10 cellular contexts compared by ENCODE assay signal in the genomic region with DNA sequence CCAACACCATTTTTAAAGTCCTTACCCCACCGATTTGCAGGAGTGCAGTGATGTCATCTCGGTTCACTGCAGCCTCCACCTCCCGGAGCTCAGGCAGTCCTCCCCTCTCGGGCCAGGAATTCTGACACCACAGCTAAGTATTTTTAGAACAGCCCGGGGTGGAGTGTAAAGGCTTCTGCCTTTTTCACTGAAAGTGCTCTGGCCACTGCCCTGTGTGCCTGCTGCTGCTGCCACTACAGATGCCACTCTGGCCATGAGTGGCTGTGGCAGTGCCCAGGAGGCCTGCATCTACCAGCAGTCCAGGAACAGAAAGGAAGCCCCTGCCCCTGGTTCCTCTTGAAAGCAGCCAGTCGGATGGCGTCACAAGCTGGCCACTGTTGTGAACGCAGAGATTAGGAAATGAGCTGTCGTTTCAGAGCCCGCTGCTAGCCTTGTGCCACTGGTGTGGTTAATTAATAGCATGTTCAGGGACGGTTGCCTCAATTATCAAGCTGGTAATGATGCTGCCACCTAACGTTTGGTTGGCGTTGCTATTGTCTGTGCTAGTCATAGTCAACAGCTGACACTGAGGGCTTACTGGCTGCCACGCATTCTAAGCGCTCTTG. TPM values are rescaled to one million over a fixed set of nuclear protein-coding genes. Genes with fewer than 3 reads are reported as not detected.
DNase-seq lines count a peak whose midpoint lies in the region; ATAC-seq and TF ChIP-seq lines count a peak whose summit lies in the region.
"Had no signal": no experiment of that assay in that cellular context is flagged by ENCODE, and none has a peak within 500 bp of the region (broad histone marks: within the 10 kb centered on the region; RNA-seq: fewer than 3 reads in every experiment).

No MANE protein-coding gene starts in this region.

- peak overlapping the region; percentile 93 to 99 (median 97) for H3K27ac Mint-ChIP-seq in CD14-positive monocyte

- H3K36me3 ChIP-seq in liver (ENCODE audit: control insufficient read depth in 4 of 4, insufficient read depth in 3 of 4, low read depth in 1 of 4, low read length in 3 of 4), result peaks cover 0 to 20% (median 13%) of the 10 kb centered on the region in 4 donors

- H3K27ac ChIP-seq in liver (ENCODE audit: low read depth in 1 of 2, low read length in 2 of 2) (peak overlapping the region; percentile 77 to 80), temporal lobe (ENCODE audit: low read depth, low read length) (peak overlapping the region; percentile 17)
- H3K27ac ChIP-seq: KMS-11 had no signal

- ATAC-seq in HG02981 (IDR thresholded peaks at IDR 0.05; ENCODE audit: unreplicated experiment), result no peak

- TF ChIP-seq CTCF in CD14-positive monocyte (IDR thresholded peaks at IDR 0.05) (peak; percentile 50), GM20000 (IDR thresholded peaks at IDR 0.05; ENCODE audit: extremely low read depth, missing control alignments) (peak; percentile 19), liver (IDR thresholded peaks at IDR 0.05; ENCODE audit: low read depth, low read length, missing input control) (peak; percentile 38)

- H3K9me3 Mint-ChIP-seq in CD14-positive monocyte, result peaks cover 5 to 17% (median 14%) of the 10 kb centered on the region in 7 donors

- peaks cover 33 to 40% of the 10 kb centered on the region in 2 donors for H3K36me3 Mint-ChIP-seq in CD14-positive monocyte

- peaks cover 0 to 3% (median 0%) of the 10 kb centered on the region in 4 donors for H3K9me3 ChIP-seq in liver (ENCODE audit: control insufficient read depth in 4 of 4, low read length in 3 of 4)

- H3K4me3 ChIP-seq in liver (ENCODE audit: low read depth in 1 of 3, low read length in 3 of 3), result no peak overlapping the region

- TF ChIP-seq RAD21 in liver (IDR thresholded peaks at IDR 0.05), result peak; percentile 61 to 73

- peak; percentile 94 for DNase-seq in CD14-positive monocyte (ENCODE audit: low spot score)
- DNase-seq in GM20000 (ENCODE audit: low spot score), result no peak
- peak; percentile 85 for DNase-seq in NCI-H82 (lab: John Stamatoyannopoulos, UW)
- DNase-seq in cerebellar cortex (ENCODE audit: low spot score), result peak; percentile 86
- no peak for DNase-seq in islet precursor cell

- H3K4me1 ChIP-seq in liver (ENCODE audit: control insufficient read depth in 4 of 4, insufficient read depth in 4 of 4, low read length in 3 of 4), result peaks cover 4 to 12% (median 7%) of the 10 kb centered on the region in 4 donors

- H3K4me3 Mint-ChIP-seq in CD14-positive monocyte, result peak overlapping the region; percentile 55 to 63
- H3K4me3 Mint-ChIP-seq: nephron had no signal

- WGBS in liver, result 36% methylated on average over 15 of the region's 15 CpGs

- H3K27me3 ChIP-seq in liver (ENCODE audit: control insufficient read depth in 4 of 4, insufficient read depth in 4 of 4, low read length in 3 of 4), result no peaks in the 10 kb centered on the region

- intact Hi-C loops in CD14-positive monocyte (cut with micrococcal nuclease), result loop anchor here in 1 of 2 donors (5.0 kb wide), 1 partner anchor 41 kb away; no protein-coding TSS in a partner anchor

- peak overlapping the region in 1 of 2 donors; percentile 28 for H3K9ac ChIP-seq in liver (ENCODE audit: low read depth in 1 of 2, low read length in 2 of 2)
- H3K9ac ChIP-seq: KMS-11 had no signal

- H3K27me3 Mint-ChIP-seq in CD14-positive monocyte (ENCODE audit: low read depth in 3 of 3), result peaks cover 0 to 2% (median 1%) of the 10 kb centered on the region in 3 donors

- peaks cover 50% of the 10 kb centered on the region for H3K4me1 Mint-ChIP-seq in CD14-positive monocyte

TF ChIP-seq in liver, 16 proteins besides CTCF, POLR2A, EP300 and RAD21:
- TF ChIP-seq, protein P1, sequence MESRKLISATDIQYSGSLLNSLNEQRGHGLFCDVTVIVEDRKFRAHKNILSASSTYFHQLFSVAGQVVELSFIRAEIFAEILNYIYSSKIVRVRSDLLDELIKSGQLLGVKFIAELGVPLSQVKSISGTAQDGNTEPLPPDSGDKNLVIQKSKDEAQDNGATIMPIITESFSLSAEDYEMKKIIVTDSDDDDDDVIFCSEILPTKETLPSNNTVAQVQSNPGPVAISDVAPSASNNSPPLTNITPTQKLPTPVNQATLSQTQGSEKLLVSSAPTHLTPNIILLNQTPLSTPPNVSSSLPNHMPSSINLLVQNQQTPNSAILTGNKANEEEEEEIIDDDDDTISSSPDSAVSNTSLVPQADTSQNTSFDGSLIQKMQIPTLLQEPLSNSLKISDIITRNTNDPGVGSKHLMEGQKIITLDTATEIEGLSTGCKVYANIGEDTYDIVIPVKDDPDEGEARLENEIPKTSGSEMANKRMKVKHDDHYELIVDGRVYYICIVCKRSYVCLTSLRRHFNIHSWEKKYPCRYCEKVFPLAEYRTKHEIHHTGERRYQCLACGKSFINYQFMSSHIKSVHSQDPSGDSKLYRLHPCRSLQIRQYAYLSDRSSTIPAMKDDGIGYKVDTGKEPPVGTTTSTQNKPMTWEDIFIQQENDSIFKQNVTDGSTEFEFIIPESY (IDR thresholded peaks at IDR 0.05), result no peak
- peak; percentile 13 for TF ChIP-seq FOXA2 (IDR thresholded peaks at IDR 0.05)
- no peak for TF ChIP-seq NR2F2 (IDR thresholded peaks at IDR 0.05)
- TF ChIP-seq HNF4G (IDR thresholded peaks at IDR 0.05), result no peak
- TF ChIP-seq FOXA1 (IDR thresholded peaks at IDR 0.05), result no peak
- TF ChIP-seq JUND (IDR thresholded peaks at IDR 0.05), result peak in 1 of 2 donors; percentile 12
- TF ChIP-seq YY1 (IDR thresholded peaks at IDR 0.05), result peak; percentile 44
- TF ChIP-seq, protein P2, sequence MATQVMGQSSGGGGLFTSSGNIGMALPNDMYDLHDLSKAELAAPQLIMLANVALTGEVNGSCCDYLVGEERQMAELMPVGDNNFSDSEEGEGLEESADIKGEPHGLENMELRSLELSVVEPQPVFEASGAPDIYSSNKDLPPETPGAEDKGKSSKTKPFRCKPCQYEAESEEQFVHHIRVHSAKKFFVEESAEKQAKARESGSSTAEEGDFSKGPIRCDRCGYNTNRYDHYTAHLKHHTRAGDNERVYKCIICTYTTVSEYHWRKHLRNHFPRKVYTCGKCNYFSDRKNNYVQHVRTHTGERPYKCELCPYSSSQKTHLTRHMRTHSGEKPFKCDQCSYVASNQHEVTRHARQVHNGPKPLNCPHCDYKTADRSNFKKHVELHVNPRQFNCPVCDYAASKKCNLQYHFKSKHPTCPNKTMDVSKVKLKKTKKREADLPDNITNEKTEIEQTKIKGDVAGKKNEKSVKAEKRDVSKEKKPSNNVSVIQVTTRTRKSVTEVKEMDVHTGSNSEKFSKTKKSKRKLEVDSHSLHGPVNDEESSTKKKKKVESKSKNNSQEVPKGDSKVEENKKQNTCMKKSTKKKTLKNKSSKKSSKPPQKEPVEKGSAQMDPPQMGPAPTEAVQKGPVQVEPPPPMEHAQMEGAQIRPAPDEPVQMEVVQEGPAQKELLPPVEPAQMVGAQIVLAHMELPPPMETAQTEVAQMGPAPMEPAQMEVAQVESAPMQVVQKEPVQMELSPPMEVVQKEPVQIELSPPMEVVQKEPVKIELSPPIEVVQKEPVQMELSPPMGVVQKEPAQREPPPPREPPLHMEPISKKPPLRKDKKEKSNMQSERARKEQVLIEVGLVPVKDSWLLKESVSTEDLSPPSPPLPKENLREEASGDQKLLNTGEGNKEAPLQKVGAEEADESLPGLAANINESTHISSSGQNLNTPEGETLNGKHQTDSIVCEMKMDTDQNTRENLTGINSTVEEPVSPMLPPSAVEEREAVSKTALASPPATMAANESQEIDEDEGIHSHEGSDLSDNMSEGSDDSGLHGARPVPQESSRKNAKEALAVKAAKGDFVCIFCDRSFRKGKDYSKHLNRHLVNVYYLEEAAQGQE (IDR thresholded peaks at IDR 0.05), result peak; percentile 40
- no peak for TF ChIP-seq TAF1 (conservative IDR thresholded peaks at IDR 0.05)
- TF ChIP-seq EGR1 (IDR thresholded peaks at IDR 0.05; ENCODE audit: low read depth in 2 of 2), result no peak
- peak in 1 of 2 donors; percentile 18 for TF ChIP-seq HNF4A (conservative IDR thresholded peaks at IDR 0.05)
- no peak for TF ChIP-seq GABPA (IDR thresholded peaks at IDR 0.05 in 1 of 2, conservative IDR thresholded peaks at IDR 0.05 in 1 of 2)
- TF ChIP-seq, protein P3, sequence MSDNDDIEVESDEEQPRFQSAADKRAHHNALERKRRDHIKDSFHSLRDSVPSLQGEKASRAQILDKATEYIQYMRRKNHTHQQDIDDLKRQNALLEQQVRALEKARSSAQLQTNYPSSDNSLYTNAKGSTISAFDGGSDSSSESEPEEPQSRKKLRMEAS (IDR thresholded peaks at IDR 0.05), result no peak
- TF ChIP-seq, protein P4, sequence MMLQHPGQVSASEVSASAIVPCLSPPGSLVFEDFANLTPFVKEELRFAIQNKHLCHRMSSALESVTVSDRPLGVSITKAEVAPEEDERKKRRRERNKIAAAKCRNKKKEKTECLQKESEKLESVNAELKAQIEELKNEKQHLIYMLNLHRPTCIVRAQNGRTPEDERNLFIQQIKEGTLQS (IDR thresholded peaks at IDR 0.05), result no peak
- TF ChIP-seq SP1 (IDR thresholded peaks at IDR 0.05), result peak; percentile 38
- peak in 1 of 2 donors; percentile 51 for TF ChIP-seq RXRA (IDR thresholded peaks at IDR 0.05)

RNA-seq across cellular contexts. Expression of a gene that starts 23.6 kb away (rescaled TPM):
- polyA plus RNA-seq in CD14-positive monocyte, result 10 to 100 TPM; 36.3 to 44.7 TPM
- 10 to 100 TPM; 22.2 to 45.2 TPM for total RNA-seq in liver
- 10 to 100 TPM; 10.0 to 23.2 TPM for polyA plus RNA-seq in liver
- 169 TPM for total RNA-seq in temporal lobe

Comparison
In these comparisons a context has a peak if more than half of its experiments do, and no peak if none do; other contexts are left out.
1. DNase-seq: peak in CD14-positive monocyte (single experiment), NCI-H82 (single experiment) and cerebellar cortex (single experiment); none in GM20000 (single experiment) and islet precursor cell (single experiment).
2. Peak in every context shown above with its lines, with median percentiles within 50 percentile points of each other: CTCF ChIP-seq.